ENCODE assay signal across 2 cellular contexts in genomic region chr20:16846011-16846410, GRCh38.
A peak's percentile ranks its signal among the peaks of the same experiment; 100 is the strongest.
TF ChIP-seq lines count a peak whose summit lies in the region.

No MANE protein-coding gene starts in this region.

TF ChIP-seq in HepG2, 621 proteins besides CTCF, POLR2A, EP300 and RAD21 (continued from another document):
- TF ChIP-seq SIX4 (CRISPR knock-in tag; IDR thresholded peaks at IDR 0.05) (no peak), ZNF552 (CRISPR knock-in tag; IDR thresholded peaks at IDR 0.05; ENCODE audit: borderline replicate concordance) (no peak), NPAS2 (CRISPR knock-in tag; IDR thresholded peaks at IDR 0.05; ENCODE audit: borderline replicate concordance) (no peak), ZNF496 (CRISPR knock-in tag; IDR thresholded peaks at IDR 0.05; ENCODE audit: insufficient replicate concordance) (no peak), ZBTB40 (IDR thresholded peaks at IDR 0.05) (0 out of 2 replicates have a peak, but pooled peaks have one; percentile 4), ZBTB40 (CRISPR knock-in tag; IDR thresholded peaks at IDR 0.05) (no peak)

TF ChIP-seq in SK-N-SH treated with all-trans-retinoic acid at 6 μM for 48 hours, 23 proteins besides CTCF, POLR2A, EP300 and RAD21 (continued from another document):
- TF ChIP-seq TSHZ2 (CRISPR knock-in tag; IDR thresholded peaks at IDR 0.05) (no peak), ESRRG (CRISPR knock-in tag; IDR thresholded peaks at IDR 0.05) (no peak), OSR1 (CRISPR knock-in tag; IDR thresholded peaks at IDR 0.05) (no peak), CSDC2 (CRISPR knock-in tag; IDR thresholded peaks at IDR 0.05) (no peak)
